Comparison of ENCODE assay signal across 1 cellular context in the genomic region with DNA sequence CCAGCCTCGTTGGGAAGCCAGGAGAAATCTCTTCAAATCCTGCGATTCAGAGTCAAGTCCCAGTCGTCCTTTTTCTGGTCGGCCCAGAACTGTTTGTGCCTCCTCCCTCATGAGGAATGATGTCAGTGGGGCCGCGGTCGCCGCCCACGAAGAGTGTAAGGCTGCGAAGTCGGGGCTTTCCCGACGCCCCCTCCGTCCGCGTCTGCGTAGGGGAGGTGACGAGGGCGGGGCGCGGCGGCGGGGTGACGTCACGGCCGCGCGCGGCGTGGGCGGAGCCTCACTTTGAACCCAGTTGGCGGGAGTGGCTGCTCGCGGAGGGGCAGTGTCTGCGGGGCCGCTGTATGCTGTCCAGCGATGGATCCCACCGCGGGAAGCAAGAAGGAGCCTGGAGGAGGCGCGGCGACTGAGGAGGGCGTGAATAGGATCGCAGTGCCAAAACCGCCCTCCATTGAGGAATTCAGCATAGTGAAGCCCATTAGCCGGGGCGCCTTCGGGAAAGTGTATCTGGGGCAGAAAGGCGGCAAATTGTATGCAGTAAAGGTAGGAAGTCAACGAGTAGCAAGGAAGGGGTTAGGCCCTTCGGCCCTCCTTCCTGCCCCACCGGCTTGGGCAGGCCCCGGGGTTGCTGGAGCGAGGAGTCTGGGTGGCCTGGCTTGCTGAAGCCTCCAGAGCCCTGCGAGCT.
A peak's percentile ranks its signal among the peaks of the same experiment; 100 is the strongest.
TF ChIP-seq lines count a peak whose summit lies in the region.

MASTL (plus strand) TSS at position 280 of the 682 bp plus-strand sequence; CDS start at position 355, 75 bp downstream.

TF ChIP-seq in HepG2, 621 proteins besides CTCF, POLR2A, EP300 and RAD21 (continued from another document and continues in another):
- TF ChIP-seq ZNF281 (CRISPR knock-in tag; IDR thresholded peaks at IDR 0.05; ENCODE audit: borderline replicate concordance), result peak; percentile 44; the same call in 1 of the 2 replicates
- 0 out of 2 replicates have a peak, but pooled peaks have one; percentile 56 for TF ChIP-seq REPIN1 (CRISPR knock-in tag; IDR thresholded peaks at IDR 0.05; ENCODE audit: borderline replicate concordance, low read depth)
- TF ChIP-seq TRIM24 (CRISPR knock-in tag; IDR thresholded peaks at IDR 0.05), result no peak
- TF ChIP-seq ARNT2 (CRISPR knock-in tag; IDR thresholded peaks at IDR 0.05; ENCODE audit: low read depth), result peak; percentile 90; the same call in 1 of the 2 replicates
- TF ChIP-seq ZNF891 (CRISPR knock-in tag; IDR thresholded peaks at IDR 0.05), result peak; percentile 85
- peak; percentile 73; the same call in 1 of the 2 replicates for TF ChIP-seq ZNF143 (CRISPR knock-in tag; IDR thresholded peaks at IDR 0.05)
- TF ChIP-seq ZNF446 (CRISPR knock-in tag; IDR thresholded peaks at IDR 0.05), result no peak
- TF ChIP-seq HNRNPLL (IDR thresholded peaks at IDR 0.05; ENCODE audit: low read depth, low read length, poor library complexity, severe bottlenecking), result peak; percentile 90
- peak; percentile 51; the same call in 1 of the 2 replicates for TF ChIP-seq GATAD2A (CRISPR knock-in tag; IDR thresholded peaks at IDR 0.05)
- TF ChIP-seq YY1 (IDR thresholded peaks at IDR 0.05; ENCODE audit: insufficient read depth, insufficient replicate concordance, low read depth, low read length), result peak; percentile 74
- TF ChIP-seq HOXA3 (CRISPR knock-in tag; IDR thresholded peaks at IDR 0.05), result peak; percentile 95
- TF ChIP-seq MEIS2 (CRISPR knock-in tag; IDR thresholded peaks at IDR 0.05), result no peak; the same call in 1 of the 2 replicates
- peak; percentile 54; the same call in 1 of the 2 replicates for TF ChIP-seq MAZ (IDR thresholded peaks at IDR 0.05; ENCODE audit: borderline replicate concordance, low read depth, low read length)
- TF ChIP-seq MAZ (CRISPR knock-in tag; IDR thresholded peaks at IDR 0.05; ENCODE audit: low read depth), result peak; percentile 62; the same call in 1 of the 2 replicates
- peak; percentile 49 for TF ChIP-seq SKI (IDR thresholded peaks at IDR 0.05; ENCODE audit: partially characterized antibody)
- 0 out of 2 replicates have a peak, but pooled peaks have one; percentile 38 for TF ChIP-seq ZNF230 (CRISPR knock-in tag; IDR thresholded peaks at IDR 0.05)
- 0 out of 2 replicates have a peak, but pooled peaks have one; percentile 6 for TF ChIP-seq ELF4 (CRISPR knock-in tag; IDR thresholded peaks at IDR 0.05; ENCODE audit: borderline replicate concordance)
- TF ChIP-seq, protein P1, sequence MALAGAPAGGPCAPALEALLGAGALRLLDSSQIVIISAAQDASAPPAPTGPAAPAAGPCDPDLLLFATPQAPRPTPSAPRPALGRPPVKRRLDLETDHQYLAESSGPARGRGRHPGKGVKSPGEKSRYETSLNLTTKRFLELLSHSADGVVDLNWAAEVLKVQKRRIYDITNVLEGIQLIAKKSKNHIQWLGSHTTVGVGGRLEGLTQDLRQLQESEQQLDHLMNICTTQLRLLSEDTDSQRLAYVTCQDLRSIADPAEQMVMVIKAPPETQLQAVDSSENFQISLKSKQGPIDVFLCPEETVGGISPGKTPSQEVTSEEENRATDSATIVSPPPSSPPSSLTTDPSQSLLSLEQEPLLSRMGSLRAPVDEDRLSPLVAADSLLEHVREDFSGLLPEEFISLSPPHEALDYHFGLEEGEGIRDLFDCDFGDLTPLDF (CRISPR knock-in tag; IDR thresholded peaks at IDR 0.05), result peak; percentile 88
- TF ChIP-seq HNF4A (CRISPR knock-in tag; IDR thresholded peaks at IDR 0.05), result peak; percentile 15; the same call in 1 of the 2 replicates
- TF ChIP-seq NAIF1 (CRISPR knock-in tag; IDR thresholded peaks at IDR 0.05; ENCODE audit: borderline replicate concordance), result peak; percentile 31
- no peak for TF ChIP-seq NKX3-1 (CRISPR knock-in tag; IDR thresholded peaks at IDR 0.05)
- TF ChIP-seq ZNF616 (CRISPR knock-in tag; IDR thresholded peaks at IDR 0.05; ENCODE audit: low read depth), result peak; percentile 79; the same call in 1 of the 2 replicates
- TF ChIP-seq CENPT (CRISPR knock-in tag; IDR thresholded peaks at IDR 0.05; ENCODE audit: low read depth), result peak; percentile 61; the same call in 1 of the 2 replicates
- TF ChIP-seq HMG20A (CRISPR knock-in tag; IDR thresholded peaks at IDR 0.05; ENCODE audit: borderline replicate concordance), result no peak
- TF ChIP-seq, protein P2, sequence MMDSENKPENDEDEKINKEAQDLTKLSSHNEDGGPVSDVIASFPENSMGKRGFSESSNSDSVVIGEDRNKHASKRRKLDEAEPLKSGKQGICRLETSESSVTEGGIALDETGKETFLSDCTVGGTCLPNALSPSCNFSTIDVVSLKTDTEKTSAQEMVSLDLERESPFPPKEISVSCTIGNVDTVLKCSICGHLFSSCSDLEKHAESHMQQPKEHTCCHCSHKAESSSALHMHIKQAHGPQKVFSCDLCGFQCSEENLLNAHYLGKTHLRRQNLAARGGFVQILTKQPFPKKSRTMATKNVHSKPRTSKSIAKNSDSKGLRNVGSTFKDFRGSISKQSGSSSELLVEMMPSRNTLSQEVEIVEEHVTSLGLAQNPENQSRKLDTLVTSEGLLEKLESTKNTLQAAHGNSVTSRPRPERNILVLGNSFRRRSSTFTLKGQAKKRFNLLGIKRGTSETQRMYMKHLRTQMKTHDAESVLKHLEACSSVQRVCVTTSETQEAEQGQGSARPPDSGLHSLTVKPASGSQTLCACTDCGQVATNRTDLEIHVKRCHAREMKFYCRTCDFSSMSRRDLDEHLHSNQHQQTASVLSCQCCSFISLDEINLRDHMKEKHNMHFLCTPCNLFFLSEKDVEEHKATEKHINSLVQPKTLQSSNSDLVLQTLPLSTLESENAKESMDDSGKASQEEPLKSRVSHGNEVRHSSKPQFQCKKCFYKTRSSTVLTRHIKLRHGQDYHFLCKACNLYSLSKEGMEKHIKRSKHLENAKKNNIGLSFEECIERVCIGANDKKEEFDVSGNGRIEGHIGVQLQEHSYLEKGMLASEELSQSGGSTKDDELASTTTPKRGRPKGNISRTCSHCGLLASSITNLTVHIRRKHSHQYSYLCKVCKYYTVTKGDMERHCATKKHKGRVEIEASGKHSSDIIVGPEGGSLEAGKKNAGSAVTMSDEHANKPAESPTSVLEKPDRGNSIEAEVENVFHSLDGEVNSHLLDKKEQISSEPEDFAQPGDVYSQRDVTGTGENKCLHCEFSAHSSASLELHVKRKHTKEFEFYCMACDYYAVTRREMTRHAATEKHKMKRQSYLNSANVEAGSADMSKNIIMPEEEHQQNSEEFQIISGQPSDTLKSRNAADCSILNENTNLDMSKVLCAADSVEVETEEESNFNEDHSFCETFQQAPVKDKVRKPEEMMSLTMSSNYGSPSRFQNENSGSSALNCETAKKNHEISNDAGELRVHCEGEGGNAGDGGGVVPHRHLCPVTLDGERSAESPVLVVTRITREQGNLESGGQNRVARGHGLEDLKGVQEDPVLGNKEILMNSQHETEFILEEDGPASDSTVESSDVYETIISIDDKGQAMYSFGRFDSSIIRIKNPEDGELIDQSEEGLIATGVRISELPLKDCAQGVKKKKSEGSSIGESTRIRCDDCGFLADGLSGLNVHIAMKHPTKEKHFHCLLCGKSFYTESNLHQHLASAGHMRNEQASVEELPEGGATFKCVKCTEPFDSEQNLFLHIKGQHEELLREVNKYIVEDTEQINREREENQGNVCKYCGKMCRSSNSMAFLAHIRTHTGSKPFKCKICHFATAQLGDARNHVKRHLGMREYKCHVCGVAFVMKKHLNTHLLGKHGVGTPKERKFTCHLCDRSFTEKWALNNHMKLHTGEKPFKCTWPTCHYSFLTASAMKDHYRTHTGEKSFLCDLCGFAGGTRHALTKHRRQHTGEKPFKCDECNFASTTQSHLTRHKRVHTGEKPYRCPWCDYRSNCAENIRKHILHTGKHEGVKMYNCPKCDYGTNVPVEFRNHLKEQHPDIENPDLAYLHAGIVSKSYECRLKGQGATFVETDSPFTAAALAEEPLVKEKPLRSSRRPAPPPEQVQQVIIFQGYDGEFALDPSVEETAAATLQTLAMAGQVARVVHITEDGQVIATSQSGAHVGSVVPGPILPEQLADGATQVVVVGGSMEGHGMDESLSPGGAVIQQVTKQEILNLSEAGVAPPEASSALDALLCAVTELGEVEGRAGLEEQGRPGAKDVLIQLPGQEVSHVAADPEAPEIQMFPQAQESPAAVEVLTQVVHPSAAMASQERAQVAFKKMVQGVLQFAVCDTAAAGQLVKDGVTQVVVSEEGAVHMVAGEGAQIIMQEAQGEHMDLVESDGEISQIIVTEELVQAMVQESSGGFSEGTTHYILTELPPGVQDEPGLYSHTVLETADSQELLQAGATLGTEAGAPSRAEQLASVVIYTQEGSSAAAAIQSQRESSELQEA (CRISPR knock-in tag; IDR thresholded peaks at IDR 0.05; ENCODE audit: not compliant biosample characterization), result peak; percentile 48
- TF ChIP-seq ZNF614 (CRISPR knock-in tag; IDR thresholded peaks at IDR 0.05; ENCODE audit: borderline replicate concordance), result no peak
- peak; percentile 36; the same call in 1 of the 2 replicates for TF ChIP-seq TBX3 (IDR thresholded peaks at IDR 0.05; ENCODE audit: borderline replicate concordance)
- TF ChIP-seq NFYC (CRISPR knock-in tag; IDR thresholded peaks at IDR 0.05), result peak; percentile 50; the same call in 1 of the 2 replicates
- peak; percentile 72; the same call in 1 of the 2 replicates for TF ChIP-seq MYC (CRISPR knock-in tag; IDR thresholded peaks at IDR 0.05; ENCODE audit: borderline replicate concordance)
- TF ChIP-seq XBP1 (CRISPR knock-in tag; IDR thresholded peaks at IDR 0.05), result no peak
- TF ChIP-seq PAXIP1 (CRISPR knock-in tag; conservative IDR thresholded peaks at IDR 0.05), result peak; percentile 53
- TF ChIP-seq, protein P3, sequence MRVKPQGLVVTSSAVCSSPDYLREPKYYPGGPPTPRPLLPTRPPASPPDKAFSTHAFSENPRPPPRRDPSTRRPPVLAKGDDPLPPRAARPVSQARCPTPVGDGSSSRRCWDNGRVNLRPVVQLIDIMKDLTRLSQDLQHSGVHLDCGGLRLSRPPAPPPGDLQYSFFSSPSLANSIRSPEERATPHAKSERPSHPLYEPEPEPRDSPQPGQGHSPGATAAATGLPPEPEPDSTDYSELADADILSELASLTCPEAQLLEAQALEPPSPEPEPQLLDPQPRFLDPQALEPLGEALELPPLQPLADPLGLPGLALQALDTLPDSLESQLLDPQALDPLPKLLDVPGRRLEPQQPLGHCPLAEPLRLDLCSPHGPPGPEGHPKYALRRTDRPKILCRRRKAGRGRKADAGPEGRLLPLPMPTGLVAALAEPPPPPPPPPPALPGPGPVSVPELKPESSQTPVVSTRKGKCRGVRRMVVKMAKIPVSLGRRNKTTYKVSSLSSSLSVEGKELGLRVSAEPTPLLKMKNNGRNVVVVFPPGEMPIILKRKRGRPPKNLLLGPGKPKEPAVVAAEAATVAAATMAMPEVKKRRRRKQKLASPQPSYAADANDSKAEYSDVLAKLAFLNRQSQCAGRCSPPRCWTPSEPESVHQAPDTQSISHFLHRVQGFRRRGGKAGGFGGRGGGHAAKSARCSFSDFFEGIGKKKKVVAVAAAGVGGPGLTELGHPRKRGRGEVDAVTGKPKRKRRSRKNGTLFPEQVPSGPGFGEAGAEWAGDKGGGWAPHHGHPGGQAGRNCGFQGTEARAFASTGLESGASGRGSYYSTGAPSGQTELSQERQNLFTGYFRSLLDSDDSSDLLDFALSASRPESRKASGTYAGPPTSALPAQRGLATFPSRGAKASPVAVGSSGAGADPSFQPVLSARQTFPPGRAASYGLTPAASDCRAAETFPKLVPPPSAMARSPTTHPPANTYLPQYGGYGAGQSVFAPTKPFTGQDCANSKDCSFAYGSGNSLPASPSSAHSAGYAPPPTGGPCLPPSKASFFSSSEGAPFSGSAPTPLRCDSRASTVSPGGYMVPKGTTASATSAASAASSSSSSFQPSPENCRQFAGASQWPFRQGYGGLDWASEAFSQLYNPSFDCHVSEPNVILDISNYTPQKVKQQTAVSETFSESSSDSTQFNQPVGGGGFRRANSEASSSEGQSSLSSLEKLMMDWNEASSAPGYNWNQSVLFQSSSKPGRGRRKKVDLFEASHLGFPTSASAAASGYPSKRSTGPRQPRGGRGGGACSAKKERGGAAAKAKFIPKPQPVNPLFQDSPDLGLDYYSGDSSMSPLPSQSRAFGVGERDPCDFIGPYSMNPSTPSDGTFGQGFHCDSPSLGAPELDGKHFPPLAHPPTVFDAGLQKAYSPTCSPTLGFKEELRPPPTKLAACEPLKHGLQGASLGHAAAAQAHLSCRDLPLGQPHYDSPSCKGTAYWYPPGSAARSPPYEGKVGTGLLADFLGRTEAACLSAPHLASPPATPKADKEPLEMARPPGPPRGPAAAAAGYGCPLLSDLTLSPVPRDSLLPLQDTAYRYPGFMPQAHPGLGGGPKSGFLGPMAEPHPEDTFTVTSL (CRISPR knock-in tag; IDR thresholded peaks at IDR 0.05; ENCODE audit: borderline replicate concordance), result no peak
- peak; percentile 28 for TF ChIP-seq SRSF1 (optimal IDR thresholded peaks at IDR 0.05; ENCODE audit: low read depth, low read length)
